ENCODE assay signal across 1 cellular context in the genomic region with DNA sequence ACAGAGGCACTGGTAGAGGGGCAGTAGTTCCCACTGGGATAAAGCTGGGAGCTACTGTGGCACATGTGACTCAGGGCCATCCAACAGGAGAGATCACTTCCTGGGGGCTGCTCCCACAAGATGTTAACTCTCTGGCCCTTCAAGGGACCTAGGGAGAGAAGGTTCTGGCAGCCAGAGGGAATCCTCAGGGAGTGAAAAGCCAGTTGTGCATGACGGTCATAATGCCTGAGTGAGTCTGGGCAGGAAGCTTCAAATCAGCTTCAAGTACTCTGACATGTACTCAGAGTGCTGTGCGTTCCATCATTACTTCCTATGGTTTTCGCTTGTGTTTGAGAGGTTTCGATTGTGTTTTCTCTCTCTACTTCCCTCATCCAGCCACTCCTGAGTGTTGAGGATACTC.
TF ChIP-seq lines count a peak whose summit lies in the region.

No MANE protein-coding gene starts in this region.

TF ChIP-seq in H1, 55 proteins besides CTCF, POLR2A, EP300 and RAD21:
- TF ChIP-seq CHD7 (IDR thresholded peaks at IDR 0.05; ENCODE audit: insufficient replicate concordance, low read length): no peak
- TF ChIP-seq PHF8 (conservative IDR thresholded peaks at IDR 0.05; ENCODE audit: low read depth, low read length): no peak
- TF ChIP-seq FOSL1 (IDR thresholded peaks at IDR 0.05; ENCODE audit: insufficient read depth, low read depth, low read length): no peak
- no peak for TF ChIP-seq CBX5 (IDR thresholded peaks at IDR 0.05; ENCODE audit: low read depth, low read length)
- no peak for TF ChIP-seq SP1 (IDR thresholded peaks at IDR 0.05; ENCODE audit: low read depth, low read length)
- TF ChIP-seq TBP (IDR thresholded peaks at IDR 0.05; ENCODE audit: low read depth, low read length): no peak
